ENCODE assay signal across 23 cellular contexts in genomic region chr3:188706176-188706575, GRCh38.
A peak's percentile ranks its signal among the peaks of the same experiment; 100 is the strongest.
DNase-seq lines count a peak whose midpoint lies in the region; ATAC-seq and TF ChIP-seq lines count a peak whose summit lies in the region.
"Had no signal": no experiment of that assay in that cellular context is flagged by ENCODE, and none has a peak within 500 bp of the region (broad histone marks: within the 10 kb centered on the region; RNA-seq: fewer than 3 reads in every experiment).

No MANE protein-coding gene starts in this region.

- peaks cover 21% of the 10 kb centered on the region for H3K36me3 Mint-ChIP-seq in activated T-helper 17 cell treated with anti-CD3 and anti-CD28 coated beads, Interleukin-2, amount 50 U/mL, for 72 hours (ENCODE audit: low read depth)
- peaks cover 14% of the 10 kb centered on the region for H3K36me3 Mint-ChIP-seq in CD8-positive, alpha-beta T cell

- no peak overlapping the region for H3K4me3 Mint-ChIP-seq in activated T-helper 17 cell treated with anti-CD3 and anti-CD28 coated beads, Interleukin-2, amount 50 U/mL, for 72 hours
- H3K4me3 Mint-ChIP-seq in CD8-positive, alpha-beta T cell, result no peak overlapping the region
- H3K4me3 Mint-ChIP-seq: activated naive CD8-positive, alpha-beta T cell; CD4-positive, alpha-beta T cell; effector memory CD8-positive, alpha-beta T cell; neural crest cell; T-cell had no signal

- H3K27ac Mint-ChIP-seq in activated T-helper 17 cell treated with anti-CD3 and anti-CD28 coated beads, Interleukin-2, amount 50 U/mL, for 72 hours, result no peak overlapping the region
- H3K27ac Mint-ChIP-seq in CD8-positive, alpha-beta T cell, result no peak overlapping the region
- H3K27ac Mint-ChIP-seq: activated naive CD8-positive, alpha-beta T cell; CD4-positive, alpha-beta T cell; T-cell had no signal

- no peak for ATAC-seq in activated T-helper 17 cell treated with anti-CD3 and anti-CD28 coated beads, Interleukin-2, amount 50 U/mL, for 72 hours (replicated peaks)
- no peak for ATAC-seq in CD8-positive, alpha-beta T cell
- ATAC-seq: effector memory CD8-positive, alpha-beta T cell; esophagus mucosa; T-cell had no signal

- intact Hi-C loops in posterior cingulate gyrus (cut with DNase I), result no loop called here
- intact Hi-C loops in CD8-positive, alpha-beta T cell (cut with DNase I, micrococcal nuclease), result no loop called here

- no peaks in the 10 kb centered on the region for H3K27me3 ChIP-seq in CD8-positive, alpha-beta T cell (ENCODE audit: insufficient read depth, low read length)
- H3K27me3 ChIP-seq: tibial nerve had no signal

- CTCF ChIA-PET in CD8-positive, alpha-beta T cell (lab: Charles Lee), result interaction anchor here (1.4 kb wide), 1 partner anchor 14 kb away, joined by 3 read pairs; no protein-coding TSS in a partner anchor

- H3K9me3 ChIP-seq in CD8-positive, alpha-beta T cell (ENCODE audit: low read length), result no peaks in the 10 kb centered on the region
- H3K9me3 ChIP-seq: tibial nerve had no signal

- DNase-seq in GM03348 (ENCODE audit: low spot score) (peak; percentile 30), NCI-H2171 treated with DMSO at 0.1 percent for 48 hours (lab: John Stamatoyannopoulos, UW) (peak; percentile 30), epithelial cell of esophagus (ENCODE audit: low read depth) (peak; percentile 11), skeletal muscle cell (ENCODE audit: low read depth) (peak; percentile 19), posterior cingulate gyrus (no peak)
- DNase-seq in CD8-positive, alpha-beta T cell, result no peak
- DNase-seq: activated CD4-positive, alpha-beta T cell treated with anti-CD3 and anti-CD28 coated beads, Interleukin-2, amount 50 U/mL, for 4 hours; activated CD4-positive, CD25-positive, alpha-beta regulatory T cell; CD4-positive, alpha-beta T cell; effector memory CD8-positive, alpha-beta T cell; glutamatergic neuron; kidney glomerular epithelial cell; NCI-H2029 treated with DMSO at 0.1 percent for 48 hours; NCI-H446 treated with DMSO at 0.1 percent for 48 hours; SIG-M5; T-cell had no signal

- no peaks in the 10 kb centered on the region for H3K4me1 Mint-ChIP-seq in activated T-helper 17 cell treated with anti-CD3 and anti-CD28 coated beads, Interleukin-2, amount 50 U/mL, for 72 hours
- H3K4me1 Mint-ChIP-seq in CD8-positive, alpha-beta T cell (ENCODE audit: low read depth), result peaks cover 6% of the 10 kb centered on the region
- H3K4me1 Mint-ChIP-seq: neural crest cell had no signal

- H3K9me3 Mint-ChIP-seq in activated T-helper 17 cell treated with anti-CD3 and anti-CD28 coated beads, Interleukin-2, amount 50 U/mL, for 72 hours, result no peaks in the 10 kb centered on the region
- no peaks in the 10 kb centered on the region for H3K9me3 Mint-ChIP-seq in CD8-positive, alpha-beta T cell
- H3K9me3 Mint-ChIP-seq: CD4-positive, alpha-beta T cell; effector memory CD8-positive, alpha-beta T cell; neural crest cell; T-cell had no signal

- H3K27ac ChIP-seq in CD8-positive, alpha-beta T cell (ENCODE audit: low read depth, low read length), result no peak overlapping the region
- H3K27ac ChIP-seq: HL-60, tibial nerve had no signal

- no peaks in the 10 kb centered on the region for H3K4me1 ChIP-seq in CD8-positive, alpha-beta T cell (ENCODE audit: insufficient read depth, low read length)

- H3K36me3 ChIP-seq in CD8-positive, alpha-beta T cell (ENCODE audit: insufficient read depth, low read length), result no peaks in the 10 kb centered on the region
- H3K36me3 ChIP-seq: tibial nerve had no signal

- no peaks in the 10 kb centered on the region for H3K27me3 Mint-ChIP-seq in activated T-helper 17 cell treated with anti-CD3 and anti-CD28 coated beads, Interleukin-2, amount 50 U/mL, for 72 hours
- H3K27me3 Mint-ChIP-seq in CD8-positive, alpha-beta T cell (ENCODE audit: low read depth), result no peaks in the 10 kb centered on the region
- H3K27me3 Mint-ChIP-seq: activated naive CD8-positive, alpha-beta T cell; CD4-positive, alpha-beta T cell; effector memory CD8-positive, alpha-beta T cell; T-cell had no signal

- TF ChIP-seq CTCF in epithelial cell of esophagus (IDR thresholded peaks at IDR 0.05; ENCODE audit: insufficient read depth, low read depth, low read length, missing control alignments), result no peak
- no peak for TF ChIP-seq CTCF in CD8-positive, alpha-beta T cell (IDR thresholded peaks at IDR 0.05)

- POLR2A ChIA-PET in CD8-positive, alpha-beta T cell (lab: Charles Lee), result interaction anchor here (0.7 kb wide), 1 partner anchor 664 kb away, joined by 4 read pairs; no protein-coding TSS in a partner anchor

- H3K4me3 ChIP-seq in epithelial cell of esophagus (ENCODE audit: low read length) (no peak overlapping the region), skeletal muscle cell (ENCODE audit: low read depth, low read length) (no peak overlapping the region)
- H3K4me3 ChIP-seq in CD8-positive, alpha-beta T cell (ENCODE audit: low read depth, low read length), result no peak overlapping the region
- H3K4me3 ChIP-seq: lung, tibial nerve had no signal

Comparison
In these comparisons a context has a peak if more than half of its experiments do, and no peak if none do; other contexts are left out.
1. DNase-seq: peak in GM03348 (single experiment), NCI-H2171 treated with DMSO at 0.1 percent for 48 hours (single experiment), epithelial cell of esophagus (single experiment) and skeletal muscle cell (single experiment); none in posterior cingulate gyrus (0 of 10) and CD8-positive, alpha-beta T cell (0 of 7).